22 cellular contexts compared by ENCODE assay signal in the genomic region with DNA sequence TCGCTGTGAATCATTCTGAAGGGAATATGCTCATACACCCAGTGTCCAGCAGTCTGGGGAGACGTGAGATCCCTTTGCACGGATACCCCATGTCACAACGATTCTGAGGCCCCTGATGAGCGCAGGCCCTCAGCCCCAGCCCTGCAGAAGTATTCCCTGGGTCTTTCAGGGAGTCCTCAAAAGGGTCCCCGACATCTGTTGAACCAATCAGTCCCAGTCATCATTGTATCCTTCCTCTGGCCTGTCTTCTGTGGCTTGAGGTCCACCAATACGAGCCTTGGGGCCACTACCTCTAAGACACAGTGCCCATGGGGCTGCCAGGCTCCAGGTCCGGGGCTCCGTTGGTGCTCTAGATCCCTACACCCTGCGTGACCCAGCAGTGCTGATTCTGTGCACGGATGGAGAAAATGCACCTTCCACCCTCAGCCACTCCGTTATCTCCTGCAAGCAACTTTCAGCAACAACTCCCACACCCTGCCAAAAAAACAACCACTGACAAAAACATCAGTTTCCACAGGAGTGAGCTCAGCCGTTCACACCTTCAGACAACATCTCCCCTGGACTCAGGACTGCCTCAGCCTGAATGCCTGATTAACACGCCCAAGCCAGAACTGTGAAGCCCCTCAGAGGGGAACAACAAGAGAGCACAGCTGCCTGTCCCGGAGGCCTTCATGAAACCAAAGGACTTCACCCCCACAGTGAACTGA. TPM values are rescaled to one million over a fixed set of nuclear protein-coding genes. Genes with fewer than 3 reads are reported as not detected.
A peak's percentile ranks its signal among the peaks of the same experiment; 100 is the strongest.
DNase-seq lines count a peak whose midpoint lies in the region; ATAC-seq, FAIRE-seq and TF ChIP-seq lines count a peak whose summit lies in the region.
"Had no signal": no experiment of that assay in that cellular context is flagged by ENCODE, and none has a peak within 500 bp of the region (broad histone marks: within the 10 kb centered on the region; RNA-seq: fewer than 3 reads in every experiment).

No MANE protein-coding gene starts in this region.

- peak overlapping the region; percentile 92 for H3K27ac Mint-ChIP-seq in T-helper 2 cell treated with Interferon-gamma antibody and Interleukin-4, amounts not matched to agents 5 μg/mL and 100 μg/mL, for 36 hours

- intact Hi-C loops in GM12878 (cut with micrococcal nuclease; ENCODE audit: unreplicated experiment) (no loop called here), body of pancreas (cut with DNase I) (no loop called here)

- no peaks in the 10 kb centered on the region for H3K79me1 ChIP-seq in neuronal stem cell (ENCODE audit: low read depth, low read length)

- no peaks in the 10 kb centered on the region for H3K36me3 Mint-ChIP-seq in T-helper 2 cell treated with Interferon-gamma antibody and Interleukin-4, amounts not matched to agents 5 μg/mL and 100 μg/mL, for 36 hours (ENCODE audit: low read depth)

- peak overlapping the region; percentile 77 for H3K4me3 Mint-ChIP-seq in T-helper 2 cell treated with Interferon-gamma antibody and Interleukin-4, amounts not matched to agents 5 μg/mL and 100 μg/mL, for 36 hours

- peaks cover 1% of the 10 kb centered on the region; the same call in 1 of the 3 replicates for H3K9me3 ChIP-seq in GM12878 (replicated peaks; ENCODE audit: control insufficient read depth, insufficient read depth, low read length)
- H3K9me3 ChIP-seq in neuronal stem cell (replicated peaks in 1 of 2; ENCODE audit: control insufficient read depth in 2 of 2, insufficient read depth in 1 of 2, low read depth in 1 of 2, low read length in 2 of 2): no peaks in the 10 kb centered on the region
- H3K9me3 ChIP-seq in WERI-Rb-1 (ENCODE audit: severe bottlenecking): no peaks in the 10 kb centered on the region
- no peaks in the 10 kb centered on the region for H3K9me3 ChIP-seq in body of pancreas
- H3K9me3 ChIP-seq: A549, breast epithelium, esophagus squamous epithelium, HAP-1, left ventricle myocardium inferior, upper lobe of left lung had no signal

- no peaks in the 10 kb centered on the region for H3K36me3 ChIP-seq in GM12878 (ENCODE audit: control insufficient read depth in 2 of 2, insufficient read depth in 2 of 2, low read length in 1 of 2)
- no peaks in the 10 kb centered on the region for H3K36me3 ChIP-seq in neuronal stem cell (replicated peaks in 1 of 2; ENCODE audit: control insufficient read depth in 2 of 2, insufficient read depth in 2 of 2, low read length in 2 of 2)
- H3K36me3 ChIP-seq in WERI-Rb-1: no peaks in the 10 kb centered on the region
- no peaks in the 10 kb centered on the region for H3K36me3 ChIP-seq in body of pancreas (replicated peaks in 1 of 2; ENCODE audit: insufficient read depth in 1 of 2, low read depth in 2 of 2)
- H3K36me3 ChIP-seq: breast epithelium, esophagus squamous epithelium, HAP-1, left ventricle myocardium inferior, upper lobe of left lung had no signal

- H3K79me2 ChIP-seq in GM12878 (ENCODE audit: control insufficient read depth, insufficient read depth, low read length): no peaks in the 10 kb centered on the region

- RAD21 ChIA-PET in GM12878 (lab: Charles Lee; ENCODE audit: unreplicated experiment): no interaction called here

- TF ChIP-seq EP300 in GM12878 (IDR thresholded peaks at IDR 0.05; ENCODE audit: borderline replicate concordance in 1 of 2, control insufficient read depth in 1 of 2, low read depth in 2 of 2, low read length in 2 of 2): no peak

- no peak overlapping the region for H2AK5ac ChIP-seq in neuronal stem cell (ENCODE audit: low read depth, low read length)

- H3K4me1 ChIP-seq in GM12878 (ENCODE audit: control insufficient read depth, insufficient read depth, low read length) (peaks cover 31% of the 10 kb centered on the region), neuronal stem cell (ENCODE audit: control insufficient read depth in 2 of 2, insufficient read depth in 1 of 2, low read depth in 1 of 2, low read length in 2 of 2) (peaks cover 0 to 2% of the 10 kb centered on the region in 2 donors), body of pancreas (no peaks in the 10 kb centered on the region)
- H3K4me1 ChIP-seq: A549, breast epithelium, HAP-1, left ventricle myocardium inferior, upper lobe of left lung had no signal

- no peak for TF ChIP-seq RAD21 in GM12878 (IDR thresholded peaks at IDR 0.05; ENCODE audit: insufficient read depth, low read depth, low read length)

- in situ Hi-C loops in GM12878 (cut with MboI): no loop called here

- BruUV-seq in GM12878 (replicated peaks; lab: Mats Ljungman, UMichigan): no TSS peak

- CTCF ChIA-PET in GM12878 (lab: Yijun Ruan, JAX): no interaction called here

- H2BK120ac ChIP-seq in neuronal stem cell (ENCODE audit: low read depth, low read length): no peak overlapping the region

- 83% methylated on average over 15 of the region's 15 CpGs for WGBS in GM12878 (ENCODE audit: insufficient coverage, insufficient replicate concordance, low lambda C conversion rate, missing lambda C conversion rate)
- WGBS in neuronal stem cell (ENCODE audit: extremely low coverage in 2 of 2, insufficient read length in 2 of 2, insufficient replicate concordance in 1 of 2), 2 donors: no CpG with 5 or more reads among the region's 15 CpGs
- WGBS in body of pancreas, 2 donors: 77 to 82% methylated on average over 6 to 15 of the region's 15 CpGs

- no peak overlapping the region for H2AFZ ChIP-seq in GM12878 (ENCODE audit: control insufficient read depth, low read depth, low read length)
- no peak overlapping the region for H2AFZ ChIP-seq in neuronal stem cell (ENCODE audit: low read length)

- H3K4me2 ChIP-seq in GM12878 (ENCODE audit: control insufficient read depth, insufficient read depth) (peak overlapping the region; percentile 61), neuronal stem cell (ENCODE audit: insufficient read depth, low read length, poor library complexity, severe bottlenecking) (no peak overlapping the region)
- H3K4me2 ChIP-seq: A549, KMS-11 had no signal

- no peak overlapping the region for H3K27ac ChIP-seq in GM12878 (ENCODE audit: control insufficient read depth, insufficient read depth)
- H3K27ac ChIP-seq in neuronal stem cell (replicated peaks; ENCODE audit: low read length): no peak overlapping the region
- H3K27ac ChIP-seq in WERI-Rb-1: no peak overlapping the region
- H3K27ac ChIP-seq in body of pancreas: no peak overlapping the region
- H3K27ac ChIP-seq: A549, breast epithelium, esophagus squamous epithelium, KMS-11, left ventricle myocardium inferior, upper lobe of left lung had no signal

- H3K27me3 ChIP-seq in GM12878 (replicated peaks in 1 of 2; ENCODE audit: control insufficient read depth in 2 of 2, insufficient read depth in 2 of 2, low read length in 1 of 2) (peaks cover 2 to 7% of the 10 kb centered on the region in 2 experiments; a peak in 3 of 4 replicates), neuronal stem cell (ENCODE audit: control insufficient read depth in 3 of 3, insufficient read depth in 3 of 3, low read depth in 1 of 3, low read length in 3 of 3) (peaks cover 0 to 64% (median 0%) of the 10 kb centered on the region in 3 experiments), WERI-Rb-1 (ENCODE audit: insufficient read depth, low read depth, severe bottlenecking) (no peaks in the 10 kb centered on the region), body of pancreas (no peaks in the 10 kb centered on the region)
- H3K27me3 ChIP-seq: breast epithelium, upper lobe of left lung had no signal

- FAIRE-seq in GM12878 (lab: Jason Lieb, UNC): no peak
- FAIRE-seq: A549, small intestine had no signal

- TF ChIP-seq POLR2A in GM12878 (IDR thresholded peaks at IDR 0.05; ENCODE audit: low read depth, low read length): no peak
- no peak for TF ChIP-seq POLR2A in body of pancreas (IDR thresholded peaks at IDR 0.05)

- H3K9ac ChIP-seq in GM12878 (ENCODE audit: control insufficient read depth, insufficient read depth, low read length) (no peak overlapping the region), neuronal stem cell (ENCODE audit: low read depth, low read length, poor library complexity) (no peak overlapping the region)
- H3K9ac ChIP-seq: KMS-11 had no signal

- peak; percentile 61 for DNase-seq in activated CD8-positive, alpha-beta memory T cell treated with anti-CD3 and anti-CD28 coated beads for 24 hours
- no peak for DNase-seq in activated CD8-positive, alpha-beta memory T cell treated with anti-CD3 and anti-CD28 coated beads, Interleukin-2, amount 50 U/mL, for 4 hours
- DNase-seq in T-helper 2 cell treated with Interferon-gamma antibody and Interleukin-4, amounts not matched to agents 5 μg/mL and 100 μg/mL, for 36 hours (ENCODE audit: low spot score): peak; percentile 60
- DNase-seq in GM12878 (ENCODE audit: low read depth, low spot score) (no peak), neuronal stem cell (ENCODE audit: low spot score) (no peak), WERI-Rb-1 (no peak), body of pancreas (no peak)
- DNase-seq in activated CD4-positive, CD25-positive, alpha-beta regulatory T cell treated with anti-CD3 and anti-CD28 coated beads, Interleukin-2, amount 50 U/mL, for 72 hours: no peak
- DNase-seq: DND-41; esophagus squamous epithelium; left ventricle myocardium inferior; NCI-H1092 treated with DMSO at 0.1 percent for 48 hours; NCI-H2107; NCI-H526 treated with DMSO at 0.1 percent for 48 hours; SHP77 treated with DMSO at 0.1 percent for 48 hours; small intestine; stimulated activated naive CD4-positive, alpha-beta T cell treated with Interleukin-2 at 50 U/mL for 16 hours had no signal

- no peak for TF ChIP-seq CTCF in GM12878 (IDR thresholded peaks at IDR 0.05 in 2 of 3, conservative IDR thresholded peaks at IDR 0.05 in 1 of 3; ENCODE audit: control insufficient read depth in 2 of 3, extremely low read depth in 1 of 3, insufficient read depth in 1 of 3, low read depth in 3 of 3, low read length in 3 of 3)
- TF ChIP-seq CTCF in WERI-Rb-1 (IDR thresholded peaks at IDR 0.05; ENCODE audit: low read depth, low read length): no peak
- TF ChIP-seq CTCF in body of pancreas (IDR thresholded peaks at IDR 0.05): no peak

- POLR2A ChIA-PET in GM12878 (lab: Charles Lee): no interaction called here

- ATAC-seq in GM12878 (no peak), body of pancreas (no peak)
- ATAC-seq: A549 had no signal

- H3K14ac ChIP-seq in neuronal stem cell (ENCODE audit: low read length): no peak overlapping the region

- peak overlapping the region; percentile 52 for H3K23ac ChIP-seq in neuronal stem cell (ENCODE audit: low read depth, low read length, poor library complexity)

- no peak overlapping the region for H4K8ac ChIP-seq in neuronal stem cell (ENCODE audit: low read depth, low read length)

- SMC1A ChIA-PET in GM12878 (lab: Charles Lee; ENCODE audit: uncharacterized antibody, unreplicated experiment): no interaction called here

- peaks cover 2% of the 10 kb centered on the region for H3K9me3 Mint-ChIP-seq in T-helper 2 cell treated with Interferon-gamma antibody and Interleukin-4, amounts not matched to agents 5 μg/mL and 100 μg/mL, for 36 hours

- H2BK15ac ChIP-seq in neuronal stem cell (ENCODE audit: low read length): peak overlapping the region; percentile 31

- peaks cover 43% of the 10 kb centered on the region for H3K4me1 Mint-ChIP-seq in T-helper 2 cell treated with Interferon-gamma antibody and Interleukin-4, amounts not matched to agents 5 μg/mL and 100 μg/mL, for 36 hours (ENCODE audit: low read depth)

- no peak overlapping the region for H2BK12ac ChIP-seq in neuronal stem cell (ENCODE audit: low read length)

- H4K20me1 ChIP-seq in GM12878 (ENCODE audit: control insufficient read depth, insufficient read depth): no peaks in the 10 kb centered on the region

- H3K18ac ChIP-seq in neuronal stem cell (ENCODE audit: low read length): no peak overlapping the region

- H3K4me3 ChIP-seq in GM12878 (no peak overlapping the region), neuronal stem cell (ENCODE audit: low read length in 2 of 2) (no peak overlapping the region), WERI-Rb-1 (ENCODE audit: low read depth, low read length) (no peak overlapping the region), body of pancreas (no peak overlapping the region)
- H3K4me3 ChIP-seq: A549, breast epithelium, esophagus squamous epithelium, HAP-1, left ventricle myocardium inferior, upper lobe of left lung had no signal

- no peak overlapping the region for H3K4ac ChIP-seq in neuronal stem cell (ENCODE audit: low read length)

- no peak overlapping the region for H4K91ac ChIP-seq in neuronal stem cell (ENCODE audit: low read depth, low read length, poor library complexity)

- no peaks in the 10 kb centered on the region for H3K27me3 Mint-ChIP-seq in T-helper 2 cell treated with Interferon-gamma antibody and Interleukin-4, amounts not matched to agents 5 μg/mL and 100 μg/mL, for 36 hours (ENCODE audit: low read depth)

- no peak overlapping the region for H2BK5ac ChIP-seq in neuronal stem cell (ENCODE audit: low read length)

RNA-seq across cellular contexts. Expression of gene KDM7A, which starts 46.9 kb away (rescaled TPM):
- 18.0 and 19.6 TPM in 2 replicates for total RNA-seq in GM12878 (2013; cell fraction: nucleolus; rRNA removed)
- total RNA-seq in GM12878 (2014; rRNA removed) (0.76 and 0.96 TPM in 2 replicates), GM12878 (2014; rRNA removed; fragmentation: Illumina TruSeq; extraction: Trizol) (0.64 and 0.81 TPM in 2 replicates), GM12878 (2021) (0.95 and 1.5 TPM in 2 replicates), body of pancreas (1 to 10 TPM; 5.3 to 9.6 TPM)
- polyA plus RNA-seq in GM12878 (2011; ENCODE audit: low read depth): 0.52 TPM
- polyA plus RNA-seq in GM12878 (2011; rRNA removed) (0.87 and 1.0 TPM in 2 replicates), GM12878 (2014; fragmentation: Illumina TruSeq; extraction: Trizol) (0.68 and 0.79 TPM in 2 replicates), GM12878 (2014; fragmentation: Nextera tagmentation; extraction: Ambion mirVana) (under 1 TPM; 0.07 to 0.16 TPM), GM12878 (2014; rRNA removed) (0.75 and 0.86 TPM in 2 replicates), GM12878 (2016; fragmentation: Nextera tagmentation; extraction: Ambion mirVana) (under 1 TPM; 0.19 to 0.32 TPM)
- 0.90 and 0.92 TPM in 2 replicates for polyA plus RNA-seq in GM12878 (2011; cell fraction: cytosol; rRNA removed)
- polyA plus RNA-seq in GM12878 (2011; cell fraction: nucleus; rRNA removed): 2.2 and 3.8 TPM in 2 replicates
- polyA plus RNA-seq in GM12878 (2012): 0.81 and 1.3 TPM in 2 replicates
- 2.7 and 4.2 TPM in 2 replicates for polyA minus RNA-seq in GM12878 (2011; rRNA and poly(A)+ RNA removed)
- polyA minus RNA-seq in GM12878 (2011; cell fraction: cytosol; rRNA and poly(A)+ RNA removed): 0.40 and 0.83 TPM in 2 replicates
- 0.97 and 2.0 TPM in 2 replicates for polyA minus RNA-seq in GM12878 (2011; cell fraction: nucleus; rRNA and poly(A)+ RNA removed)
- polyA plus RNA-seq in neuronal stem cell (2013, experiment 1 of 2): 5.3 TPM
- 5.1 TPM for polyA plus RNA-seq in neuronal stem cell (2013, experiment 2 of 2)

Comparison
In these comparisons a context has a peak if more than half of its experiments do, and no peak if none do; other contexts are left out.
1. DNase-seq: peak in activated CD8-positive, alpha-beta memory T cell treated with anti-CD3 and anti-CD28 coated beads for 24 hours (single experiment) and T-helper 2 cell treated with Interferon-gamma antibody and Interleukin-4, amounts not matched to agents 5 μg/mL and 100 μg/mL, for 36 hours (single experiment); none in activated CD8-positive, alpha-beta memory T cell treated with anti-CD3 and anti-CD28 coated beads, Interleukin-2, amount 50 U/mL, for 4 hours (single experiment), GM12878 (single experiment), neuronal stem cell (single experiment), WERI-Rb-1 (single experiment), activated CD4-positive, CD25-positive, alpha-beta regulatory T cell treated with anti-CD3 and anti-CD28 coated beads, Interleukin-2, amount 50 U/mL, for 72 hours (single experiment) and body of pancreas (0 of 4).